ENCODE assay signal across 9 cellular contexts in genomic region chr12:823043-823698, GRCh38.
DNase-seq lines count a peak whose midpoint lies in the region; ATAC-seq lines count a peak whose summit lies in the region.
"Had no signal": no experiment of that assay in that cellular context is flagged by ENCODE, and none has a peak within 500 bp of the region (broad histone marks: within the 10 kb centered on the region; RNA-seq: fewer than 3 reads in every experiment).

No MANE protein-coding gene starts in this region.

- H3K9ac ChIP-seq in BLaER1, result no peak overlapping the region

- no peak overlapping the region for H3K4me3 ChIP-seq in BLaER1

- H3K27ac ChIP-seq in BLaER1 (peak overlapping the region; percentile 14; the same call in 1 of the 2 replicates), substantia nigra (ENCODE audit: low read depth, low read length, poor library complexity, severe bottlenecking) (no peak overlapping the region)

- peaks cover 38% of the 10 kb centered on the region for H4K20me1 ChIP-seq in BLaER1

- DNase-seq in SIG-M5 (lab: John Stamatoyannopoulos, UW) (peak; percentile 95), NCI-H1436 treated with DMSO at 0.1 percent for 48 hours (lab: John Stamatoyannopoulos, UW) (no peak), HCEC 1CT (no peak), substantia nigra (lab: John Stamatoyannopoulos, UW) (no peak)
- no peak for DNase-seq in activated CD4-positive, CD25-positive, alpha-beta regulatory T cell (lab: John Stamatoyannopoulos, UW)
- DNase-seq: COR-L47 had no signal

- H3K27me3 ChIP-seq in BLaER1, result no peaks in the 10 kb centered on the region

- H3K4me1 ChIP-seq in BLaER1, result peaks cover 20% of the 10 kb centered on the region

- peaks cover 39% of the 10 kb centered on the region for H3K36me3 ChIP-seq in BLaER1

- peak overlapping the region; percentile 29 for H3K4me2 ChIP-seq in BLaER1

- 0 out of 2 replicates have a peak, but pooled peaks cover 5% of the 10 kb centered on the region for H3K9me3 ChIP-seq in BLaER1

- ATAC-seq in GM19043 (IDR thresholded peaks at IDR 0.05; ENCODE audit: low read depth, unreplicated experiment), result peak; percentile 91
- ATAC-seq in HG03060 (IDR thresholded peaks at IDR 0.05; ENCODE audit: low read depth, unreplicated experiment), result peak; percentile 83
